ENCODE assay signal across 8 cellular contexts in the genomic region with DNA sequence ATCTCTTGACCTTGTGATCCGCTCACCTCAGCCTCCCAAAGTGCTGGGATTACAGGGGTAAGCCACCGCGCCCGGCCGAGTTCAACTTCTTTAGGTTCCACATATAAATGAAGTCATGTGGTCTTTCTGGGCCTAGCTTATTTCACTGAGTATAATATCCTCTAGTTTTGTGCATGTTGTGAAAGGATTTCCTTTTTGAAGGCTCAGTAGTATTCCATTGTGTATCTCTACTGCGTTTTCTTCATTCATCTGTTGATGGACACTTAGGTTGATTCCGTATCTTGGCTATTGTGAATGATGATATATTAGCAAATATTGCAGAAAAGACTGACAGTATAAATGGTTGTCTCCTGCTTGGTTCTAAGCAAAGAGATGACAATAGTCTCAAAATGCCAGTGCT.
"Had no signal": no experiment of that assay in that cellular context is flagged by ENCODE, and none has a peak within 500 bp of the region (broad histone marks: within the 10 kb centered on the region; RNA-seq: fewer than 3 reads in every experiment).

No MANE protein-coding gene starts in this region.

- ATAC-seq: GM12878 had no signal

- FAIRE-seq: G401.6, GM12878, GM12891, GM12892, GM18507, GM19239 had no signal

- DNase-seq: GDM1, GF-D8 had no signal

- H3K4me3 ChIP-seq: GM12878 had no signal
